In genomic region chr5:32585446-32586250, GRCh38 we compare ENCODE assay signal across 1 cellular context.
TF ChIP-seq lines count a peak whose summit lies in the region.

Gene SUB1 (plus strand): TSS chr5:32585557. CDS start chr5:32588513, 2,956 bp downstream.

TF ChIP-seq in HepG2, 621 proteins besides CTCF, POLR2A, EP300 and RAD21 (continued from another document and continues in another):
- no peak for TF ChIP-seq ZNF644 (CRISPR knock-in tag; IDR thresholded peaks at IDR 0.05; ENCODE audit: low read depth)
- no peak for TF ChIP-seq ZNF670 (CRISPR knock-in tag; IDR thresholded peaks at IDR 0.05; ENCODE audit: borderline replicate concordance)
- no peak for TF ChIP-seq NFYC (CRISPR knock-in tag; IDR thresholded peaks at IDR 0.05)
- TF ChIP-seq MAFK (conservative IDR thresholded peaks at IDR 0.05 in 1 of 2, IDR thresholded peaks at IDR 0.05 in 1 of 2; ENCODE audit: low read length in 2 of 2): no peak
- TF ChIP-seq KDM1A (CRISPR knock-in tag; IDR thresholded peaks at IDR 0.05): no peak
- TF ChIP-seq ESRRA (CRISPR knock-in tag; IDR thresholded peaks at IDR 0.05; ENCODE audit: low read depth): no peak
- TF ChIP-seq ZBTB39 (CRISPR knock-in tag; IDR thresholded peaks at IDR 0.05): no peak
- TF ChIP-seq ZNF318 (CRISPR knock-in tag; IDR thresholded peaks at IDR 0.05): no peak
- TF ChIP-seq NPAS2 (CRISPR knock-in tag; IDR thresholded peaks at IDR 0.05; ENCODE audit: borderline replicate concordance): no peak
- TF ChIP-seq, protein P1, sequence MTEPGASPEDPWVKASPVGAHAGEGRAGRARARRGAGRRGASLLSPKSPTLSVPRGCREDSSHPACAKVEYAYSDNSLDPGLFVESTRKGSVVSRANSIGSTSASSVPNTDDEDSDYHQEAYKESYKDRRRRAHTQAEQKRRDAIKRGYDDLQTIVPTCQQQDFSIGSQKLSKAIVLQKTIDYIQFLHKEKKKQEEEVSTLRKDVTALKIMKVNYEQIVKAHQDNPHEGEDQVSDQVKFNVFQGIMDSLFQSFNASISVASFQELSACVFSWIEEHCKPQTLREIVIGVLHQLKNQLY (CRISPR knock-in tag; IDR thresholded peaks at IDR 0.05): peak; percentile 88
- TF ChIP-seq FOXJ3 (CRISPR knock-in tag; IDR thresholded peaks at IDR 0.05; ENCODE audit: borderline replicate concordance): no peak
- TF ChIP-seq, protein P2, sequence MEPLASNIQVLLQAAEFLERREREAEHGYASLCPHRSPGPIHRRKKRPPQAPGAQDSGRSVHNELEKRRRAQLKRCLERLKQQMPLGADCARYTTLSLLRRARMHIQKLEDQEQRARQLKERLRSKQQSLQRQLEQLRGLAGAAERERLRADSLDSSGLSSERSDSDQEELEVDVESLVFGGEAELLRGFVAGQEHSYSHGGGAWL (CRISPR knock-in tag; IDR thresholded peaks at IDR 0.05): peak; percentile 46; the same call in 1 of the 2 replicates
- no peak for TF ChIP-seq ZNF10 (CRISPR knock-in tag; IDR thresholded peaks at IDR 0.05; ENCODE audit: borderline replicate concordance, low read depth)
- TF ChIP-seq GZF1 (CRISPR knock-in tag; IDR thresholded peaks at IDR 0.05): 0 out of 2 replicates have a peak, but pooled peaks have one; percentile 28
- TF ChIP-seq, protein P3, sequence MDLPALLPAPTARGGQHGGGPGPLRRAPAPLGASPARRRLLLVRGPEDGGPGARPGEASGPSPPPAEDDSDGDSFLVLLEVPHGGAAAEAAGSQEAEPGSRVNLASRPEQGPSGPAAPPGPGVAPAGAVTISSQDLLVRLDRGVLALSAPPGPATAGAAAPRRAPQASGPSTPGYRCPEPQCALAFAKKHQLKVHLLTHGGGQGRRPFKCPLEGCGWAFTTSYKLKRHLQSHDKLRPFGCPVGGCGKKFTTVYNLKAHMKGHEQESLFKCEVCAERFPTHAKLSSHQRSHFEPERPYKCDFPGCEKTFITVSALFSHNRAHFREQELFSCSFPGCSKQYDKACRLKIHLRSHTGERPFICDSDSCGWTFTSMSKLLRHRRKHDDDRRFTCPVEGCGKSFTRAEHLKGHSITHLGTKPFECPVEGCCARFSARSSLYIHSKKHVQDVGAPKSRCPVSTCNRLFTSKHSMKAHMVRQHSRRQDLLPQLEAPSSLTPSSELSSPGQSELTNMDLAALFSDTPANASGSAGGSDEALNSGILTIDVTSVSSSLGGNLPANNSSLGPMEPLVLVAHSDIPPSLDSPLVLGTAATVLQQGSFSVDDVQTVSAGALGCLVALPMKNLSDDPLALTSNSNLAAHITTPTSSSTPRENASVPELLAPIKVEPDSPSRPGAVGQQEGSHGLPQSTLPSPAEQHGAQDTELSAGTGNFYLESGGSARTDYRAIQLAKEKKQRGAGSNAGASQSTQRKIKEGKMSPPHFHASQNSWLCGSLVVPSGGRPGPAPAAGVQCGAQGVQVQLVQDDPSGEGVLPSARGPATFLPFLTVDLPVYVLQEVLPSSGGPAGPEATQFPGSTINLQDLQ (CRISPR knock-in tag; IDR thresholded peaks at IDR 0.05): peak; percentile 22
- no peak for TF ChIP-seq ZNF775 (CRISPR knock-in tag; IDR thresholded peaks at IDR 0.05; ENCODE audit: borderline replicate concordance)
- TF ChIP-seq, protein P4, sequence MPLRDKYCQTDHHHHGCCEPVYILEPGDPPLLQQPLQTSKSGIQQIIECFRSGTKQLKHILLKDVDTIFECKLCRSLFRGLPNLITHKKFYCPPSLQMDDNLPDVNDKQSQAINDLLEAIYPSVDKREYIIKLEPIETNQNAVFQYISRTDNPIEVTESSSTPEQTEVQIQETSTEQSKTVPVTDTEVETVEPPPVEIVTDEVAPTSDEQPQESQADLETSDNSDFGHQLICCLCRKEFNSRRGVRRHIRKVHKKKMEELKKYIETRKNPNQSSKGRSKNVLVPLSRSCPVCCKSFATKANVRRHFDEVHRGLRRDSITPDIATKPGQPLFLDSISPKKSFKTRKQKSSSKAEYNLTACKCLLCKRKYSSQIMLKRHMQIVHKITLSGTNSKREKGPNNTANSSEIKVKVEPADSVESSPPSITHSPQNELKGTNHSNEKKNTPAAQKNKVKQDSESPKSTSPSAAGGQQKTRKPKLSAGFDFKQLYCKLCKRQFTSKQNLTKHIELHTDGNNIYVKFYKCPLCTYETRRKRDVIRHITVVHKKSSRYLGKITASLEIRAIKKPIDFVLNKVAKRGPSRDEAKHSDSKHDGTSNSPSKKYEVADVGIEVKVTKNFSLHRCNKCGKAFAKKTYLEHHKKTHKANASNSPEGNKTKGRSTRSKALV (CRISPR knock-in tag; IDR thresholded peaks at IDR 0.05): no peak
- no peak for TF ChIP-seq CENPX (CRISPR knock-in tag; IDR thresholded peaks at IDR 0.05)
- TF ChIP-seq ZSCAN20 (CRISPR knock-in tag; IDR thresholded peaks at IDR 0.05; ENCODE audit: borderline replicate concordance): no peak
- TF ChIP-seq, protein P5, sequence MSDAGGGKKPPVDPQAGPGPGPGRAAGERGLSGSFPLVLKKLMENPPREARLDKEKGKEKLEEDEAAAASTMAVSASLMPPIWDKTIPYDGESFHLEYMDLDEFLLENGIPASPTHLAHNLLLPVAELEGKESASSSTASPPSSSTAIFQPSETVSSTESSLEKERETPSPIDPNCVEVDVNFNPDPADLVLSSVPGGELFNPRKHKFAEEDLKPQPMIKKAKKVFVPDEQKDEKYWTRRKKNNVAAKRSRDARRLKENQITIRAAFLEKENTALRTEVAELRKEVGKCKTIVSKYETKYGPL (CRISPR knock-in tag; IDR thresholded peaks at IDR 0.05): no peak
- TF ChIP-seq ZNF792 (CRISPR knock-in tag; IDR thresholded peaks at IDR 0.05): peak; percentile 55; the same call in 1 of the 2 replicates
- TF ChIP-seq SUZ12 (IDR thresholded peaks at IDR 0.05; ENCODE audit: low read depth, low read length): no peak
- TF ChIP-seq, protein P6, sequence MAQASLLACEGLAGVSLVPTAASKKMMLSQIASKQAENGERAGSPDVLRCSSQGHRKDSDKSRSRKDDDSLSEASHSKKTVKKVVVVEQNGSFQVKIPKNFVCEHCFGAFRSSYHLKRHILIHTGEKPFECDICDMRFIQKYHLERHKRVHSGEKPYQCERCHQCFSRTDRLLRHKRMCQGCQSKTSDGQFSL (CRISPR knock-in tag; IDR thresholded peaks at IDR 0.05): no peak
- TF ChIP-seq, protein P7, sequence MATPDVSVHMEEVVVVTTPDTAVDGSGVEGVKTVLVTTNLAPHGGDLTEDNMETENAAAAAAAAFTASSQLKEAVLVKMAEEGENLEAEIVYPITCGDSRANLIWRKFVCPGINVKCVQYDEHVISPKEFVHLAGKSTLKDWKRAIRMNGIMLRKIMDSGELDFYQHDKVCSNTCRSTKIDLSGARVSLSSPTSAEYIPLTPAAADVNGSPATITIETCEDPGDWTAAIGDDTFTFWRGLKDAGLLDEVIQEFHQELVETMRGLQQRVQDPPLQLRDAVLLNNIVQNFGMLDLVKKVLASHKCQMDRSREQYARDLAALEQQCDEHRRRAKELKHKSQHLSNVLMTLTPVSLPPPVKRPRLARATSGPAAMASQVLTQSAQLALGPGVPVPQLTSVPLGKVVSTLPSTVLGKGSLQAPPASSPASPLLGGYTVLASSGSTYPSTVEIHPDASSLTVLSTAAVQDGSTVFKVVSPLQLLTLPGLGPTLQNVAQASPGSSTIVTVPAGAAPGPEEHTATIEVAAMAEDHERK (CRISPR knock-in tag; IDR thresholded peaks at IDR 0.05; ENCODE audit: low read depth): 0 out of 2 replicates have a peak, but pooled peaks have one; percentile 44
- TF ChIP-seq RORA (CRISPR knock-in tag; IDR thresholded peaks at IDR 0.05): no peak
- TF ChIP-seq, protein P8, sequence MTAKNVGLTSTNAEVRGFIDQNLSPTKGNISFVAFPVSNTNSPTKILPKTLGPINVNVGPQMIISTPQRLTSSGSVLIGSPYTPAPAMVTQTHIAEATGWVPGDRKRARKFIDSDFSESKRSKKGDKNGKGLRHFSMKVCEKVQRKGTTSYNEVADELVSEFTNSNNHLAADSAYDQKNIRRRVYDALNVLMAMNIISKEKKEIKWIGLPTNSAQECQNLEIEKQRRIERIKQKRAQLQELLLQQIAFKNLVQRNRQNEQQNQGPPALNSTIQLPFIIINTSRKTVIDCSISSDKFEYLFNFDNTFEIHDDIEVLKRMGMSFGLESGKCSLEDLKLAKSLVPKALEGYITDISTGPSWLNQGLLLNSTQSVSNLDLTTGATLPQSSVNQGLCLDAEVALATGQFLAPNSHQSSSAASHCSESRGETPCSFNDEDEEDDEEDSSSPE (CRISPR knock-in tag; IDR thresholded peaks at IDR 0.05): no peak
- TF ChIP-seq SIX1 (CRISPR knock-in tag; IDR thresholded peaks at IDR 0.05; ENCODE audit: borderline replicate concordance): no peak
- TF ChIP-seq HNRNPL (IDR thresholded peaks at IDR 0.05; ENCODE audit: low read depth, low read length): no peak
- TF ChIP-seq ZNF280B (CRISPR knock-in tag; IDR thresholded peaks at IDR 0.05; ENCODE audit: borderline replicate concordance): no peak
